Comparison of ENCODE assay signal across 24 cellular contexts in the genomic region with DNA sequence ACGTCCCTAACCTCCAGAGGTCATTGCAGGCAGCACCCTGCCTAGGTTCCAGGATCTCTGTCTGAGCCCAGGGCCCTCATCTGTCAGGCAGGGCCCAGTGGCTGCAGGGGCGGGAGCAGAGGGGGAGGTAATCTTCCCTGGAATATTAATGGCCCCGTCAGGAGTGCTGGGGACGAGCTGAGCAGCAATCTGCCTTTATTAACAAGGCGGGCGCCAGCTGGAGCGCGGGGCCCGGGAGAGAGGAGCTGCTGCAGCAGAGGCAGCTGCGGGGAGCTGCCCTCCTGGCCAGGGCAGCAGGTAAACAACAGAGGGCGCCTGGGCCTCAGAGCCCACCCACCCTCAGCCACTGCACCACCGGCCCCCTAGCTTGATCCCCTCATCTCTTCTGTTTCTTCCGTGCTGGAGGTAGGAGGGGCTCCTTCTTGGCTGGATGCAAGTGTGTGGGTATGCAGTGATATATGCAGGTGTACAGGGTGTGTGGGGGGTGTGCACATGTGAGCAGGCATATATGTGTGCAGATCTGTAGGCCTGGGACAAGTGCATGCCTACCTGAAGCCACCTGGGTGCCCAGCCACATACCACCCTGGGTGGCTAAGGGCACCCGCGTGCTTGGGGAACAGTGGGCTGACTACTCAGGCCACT.
DNase-seq lines count a peak whose midpoint lies in the region; ATAC-seq, FAIRE-seq and TF ChIP-seq lines count a peak whose summit lies in the region.
"Had no signal": no experiment of that assay in that cellular context is flagged by ENCODE, and none has a peak within 500 bp of the region (broad histone marks: within the 10 kb centered on the region; RNA-seq: fewer than 3 reads in every experiment).

No MANE protein-coding gene starts in this region.

- H2AK5ac ChIP-seq in H9 (ENCODE audit: insufficient read length, low read length) (no peak overlapping the region), H1 (ENCODE audit: low read depth, low read length) (no peak overlapping the region)

- H3K4me1 Mint-ChIP-seq in H9, result peaks cover 18 to 22% of the 10 kb centered on the region in 2 experiments
- H3K4me1 Mint-ChIP-seq in stimulated activated memory B cell treated with anti-CD40 and anti-IgM and Interleukin-4, amounts not matched to agents 10 μg/mL and 1 μg/mL and 100 μg/mL, for 72 hours, result peaks cover 12% of the 10 kb centered on the region

- no peak overlapping the region for H3K27ac ChIP-seq in H9 (ENCODE audit: insufficient read length, low read depth, low read length)
- H3K27ac ChIP-seq in H1 (ENCODE audit: low read depth, low read length), result no peak overlapping the region
- H3K27ac ChIP-seq: dorsolateral prefrontal cortex, gastroesophageal sphincter, neutrophil, right atrium auricular region had no signal

- H3K18ac ChIP-seq in H9 (ENCODE audit: insufficient read length, low read depth, low read length) (no peak overlapping the region), H1 (ENCODE audit: extremely low read depth, low read length) (no peak overlapping the region)

- H3K4ac ChIP-seq in H9 (ENCODE audit: low read depth, low read length), result no peak overlapping the region
- no peak overlapping the region for H3K4ac ChIP-seq in H1 (replicated peaks; ENCODE audit: insufficient read length, low read depth, low read length)

- no peak overlapping the region for H3K9ac ChIP-seq in H9 (ENCODE audit: extremely low read depth, insufficient read length, low read length)
- no peak overlapping the region for H3K9ac ChIP-seq in H1 (replicated peaks in 1 of 4; ENCODE audit: extremely low read depth in 1 of 4, low read depth in 3 of 4, low read length in 3 of 4)

- H2BK20ac ChIP-seq in H9 (ENCODE audit: low read depth, low read length, poor library complexity, severe bottlenecking) (no peak overlapping the region), H1 (ENCODE audit: low read length) (no peak overlapping the region)

- DNase-seq in BE2C (peak; percentile 52), H9 (peak; percentile 53), NCI-H524 (lab: John Stamatoyannopoulos, UW) (peak; percentile 82 to 94), H1 (ENCODE audit: low read depth in 1 of 2, low spot score in 2 of 2) (no peak), G401 (ENCODE audit: low spot score) (no peak), NCI-H2196 (lab: John Stamatoyannopoulos, UW; ENCODE audit: unreplicated experiment) (no peak), T1000 (lab: John Stamatoyannopoulos, UW) (no peak)
- DNase-seq: activated CD4-positive, alpha-beta T cell treated with anti-CD3 and anti-CD28 coated beads, Interleukin-2, amount 50 U/mL, for 1 hour; amygdala; CD4-positive, alpha-beta T cell; dorsolateral prefrontal cortex; erythroblast; Karpas-422; left cardiac atrium; NCI-H1436; stimulated activated naive CD8-positive, alpha-beta T cell treated with anti-CD3 and anti-CD28 coated beads, Interleukin-15, Interleukin-2, amounts not matched to agents 100 U/mL and 50 U/mL, for 24 hours had no signal

- CTCF ChIA-PET in H1 (lab: Charles Lee; ENCODE audit: partially characterized antibody), result interaction anchor here (0.9 to 3.1 kb wide), 14 partner anchors 8 to 183 kb away, joined by 3 to 11 read pairs (median 4); no protein-coding TSS in a partner anchor

- H3K9me3 Mint-ChIP-seq in H9, result no peaks in the 10 kb centered on the region
- H3K9me3 Mint-ChIP-seq in stimulated activated memory B cell treated with anti-CD40 and anti-IgM and Interleukin-4, amounts not matched to agents 10 μg/mL and 1 μg/mL and 100 μg/mL, for 72 hours, result no peaks in the 10 kb centered on the region
- H3K9me3 Mint-ChIP-seq: CD4-positive, alpha-beta T cell; mesothelial cell of epicardium had no signal

- no peaks in the 10 kb centered on the region for H3K4me1 ChIP-seq in BE2C
- H3K4me1 ChIP-seq in H9 (ENCODE audit: insufficient read depth, low read length), result no peaks in the 10 kb centered on the region; the same call in 1 of the 2 replicates
- peaks cover 0 to 10% (median 4%) of the 10 kb centered on the region in 4 experiments; a peak in 4 of 7 replicates for H3K4me1 ChIP-seq in H1 (replicated peaks in 1 of 4; ENCODE audit: control insufficient read depth in 3 of 4, insufficient read depth in 4 of 4, low read length in 3 of 4)
- H3K4me1 ChIP-seq: gastroesophageal sphincter, right atrium auricular region had no signal

- TF ChIP-seq RAD21 in H1 (IDR thresholded peaks at IDR 0.05 in 1 of 2, conservative IDR thresholded peaks at IDR 0.05 in 1 of 2; ENCODE audit: low read depth in 2 of 2, low read length in 2 of 2), result peak in 1 of 2 experiments; percentile 20; a peak in 1 of 4 replicates

- in situ Hi-C loops in G401 (cut with HindIII; ENCODE audit: low sequenced_read_pairs), result no loop called here

- H3K56ac ChIP-seq in H9 (ENCODE audit: insufficient read length, low read depth, low read length) (no peak overlapping the region), H1 (replicated peaks; ENCODE audit: insufficient read length, low read depth, low read length) (no peak overlapping the region)

- POLR2A ChIA-PET in H1 (lab: Charles Lee; ENCODE audit: partially characterized antibody), result no interaction called here

- H3K27ac Mint-ChIP-seq in H9, result peak overlapping the region in 1 of 3 experiments; percentile 32; a peak in 1 of 7 replicates
- H3K27ac Mint-ChIP-seq in stimulated activated memory B cell treated with anti-CD40 and anti-IgM and Interleukin-4, amounts not matched to agents 10 μg/mL and 1 μg/mL and 100 μg/mL, for 72 hours, result no peak overlapping the region
- H3K27ac Mint-ChIP-seq: CD4-positive, alpha-beta T cell; mesothelial cell of epicardium had no signal

- ATAC-seq in stimulated activated memory B cell treated with anti-CD40 and anti-IgM and Interleukin-4, amounts not matched to agents 10 μg/mL and 1 μg/mL and 100 μg/mL, for 72 hours, result no peak
- ATAC-seq: gastroesophageal sphincter; HCT116; left cardiac atrium; stimulated activated naive CD8-positive, alpha-beta T cell treated with anti-CD3 and anti-CD28 coated beads, Interleukin-15, Interleukin-2, amounts not matched to agents 100 U/mL and 50 U/mL, for 24 hours had no signal

- no peak overlapping the region for H2BK15ac ChIP-seq in H9 (ENCODE audit: low read depth, low read length)
- H2BK15ac ChIP-seq in H1 (ENCODE audit: low read length), result no peak overlapping the region

- no peak overlapping the region for H3K4me3 Mint-ChIP-seq in H9
- no peak overlapping the region for H3K4me3 Mint-ChIP-seq in stimulated activated memory B cell treated with anti-CD40 and anti-IgM and Interleukin-4, amounts not matched to agents 10 μg/mL and 1 μg/mL and 100 μg/mL, for 72 hours
- H3K4me3 Mint-ChIP-seq: CD4-positive, alpha-beta T cell; mesothelial cell of epicardium had no signal

- H3K27me3 ChIP-seq in BE2C (no peaks in the 10 kb centered on the region), H9 (ENCODE audit: insufficient read depth, low read length) (no peaks in the 10 kb centered on the region), H1 (replicated peaks in 1 of 4; ENCODE audit: control insufficient read depth in 3 of 4, extremely low read depth in 1 of 4, insufficient read depth in 3 of 4, low read length in 3 of 4) (no peaks in the 10 kb centered on the region; a peak in 1 of 7 replicates)
- H3K27me3 ChIP-seq: right atrium auricular region had no signal

- no peak overlapping the region for H3K4me2 ChIP-seq in H9 (ENCODE audit: insufficient read depth, insufficient read length, low read length)
- H3K4me2 ChIP-seq in H1 (ENCODE audit: insufficient read depth in 1 of 2, low read depth in 2 of 2, low read length in 2 of 2), result no peak overlapping the region

- peaks cover 34% of the 10 kb centered on the region for H3K27me3 Mint-ChIP-seq in H9 (ENCODE audit: low read depth)
- H3K27me3 Mint-ChIP-seq in stimulated activated memory B cell treated with anti-CD40 and anti-IgM and Interleukin-4, amounts not matched to agents 10 μg/mL and 1 μg/mL and 100 μg/mL, for 72 hours, result peaks cover 36% of the 10 kb centered on the region
- H3K27me3 Mint-ChIP-seq: CD4-positive, alpha-beta T cell had no signal

- no peak for TF ChIP-seq POLR2A in H1 (IDR thresholded peaks at IDR 0.05; ENCODE audit: control extremely low read depth in 1 of 2, low read depth in 2 of 2, low read length in 2 of 2)

- H4K5ac ChIP-seq in H9 (ENCODE audit: insufficient read length, low read depth, low read length), result no peak overlapping the region
- no peak overlapping the region for H4K5ac ChIP-seq in H1 (ENCODE audit: insufficient read length, low read depth, low read length)

- H4K8ac ChIP-seq in H9 (replicated peaks; ENCODE audit: insufficient read length, low read depth, low read length) (no peak overlapping the region), H1 (ENCODE audit: extremely low read depth, insufficient read depth, low read length) (no peak overlapping the region)

- H3T11ph ChIP-seq in H9 (ENCODE audit: low read length), result no peak overlapping the region

- H2BK120ac ChIP-seq in H9 (ENCODE audit: low read depth, low read length, poor library complexity, severe bottlenecking), result no peak overlapping the region
- no peak overlapping the region for H2BK120ac ChIP-seq in H1 (replicated peaks; ENCODE audit: low read depth, low read length)

- no CpG with 5 or more reads among the region's 15 CpGs for WGBS in H9 (ENCODE audit: extremely low coverage, insufficient read length, low lambda C conversion rate)
- WGBS in H1 (ENCODE audit: extremely low coverage in 1 of 2, insufficient coverage in 1 of 2, insufficient read length in 1 of 2, insufficient replicate concordance in 2 of 2, low coverage in 1 of 2, low lambda C conversion rate in 2 of 2, missing lambda C conversion rate in 1 of 2), 2 experiments, result 63% methylated on average over 15 of the region's 15 CpGs; no CpG with 5 or more reads in 1 of the 2 experiments

- no peak for FAIRE-seq in H1 (lab: Jason Lieb, UNC)
- FAIRE-seq: TTC549, urothelium cell line had no signal

- H3K79me2 ChIP-seq in H9 (ENCODE audit: insufficient read depth, low read length) (no peaks in the 10 kb centered on the region), H1 (ENCODE audit: control insufficient read depth in 1 of 2, insufficient read depth in 2 of 2, low read length in 2 of 2) (no peaks in the 10 kb centered on the region)

- H2BK5ac ChIP-seq in H9 (ENCODE audit: insufficient read length, low read length), result no peak overlapping the region
- 0 out of 2 replicates have a peak overlapping the region, but pooled peaks have one; percentile 45 for H2BK5ac ChIP-seq in H1 (ENCODE audit: low read depth, low read length)

- no peaks in the 10 kb centered on the region for H3K9me3 ChIP-seq in BE2C
- H3K9me3 ChIP-seq in H9 (ENCODE audit: control insufficient read depth, low read depth, low read length), result no peaks in the 10 kb centered on the region
- no peaks in the 10 kb centered on the region for H3K9me3 ChIP-seq in H1 (ENCODE audit: insufficient read depth in 2 of 2, low read depth in 1 of 2, low read length in 1 of 2)
- H3K9me3 ChIP-seq: gastroesophageal sphincter, neutrophil, right atrium auricular region had no signal

- no peaks in the 10 kb centered on the region for H3K36me3 Mint-ChIP-seq in H9 (ENCODE audit: insufficient read depth in 1 of 3, low read depth in 3 of 3)
- H3K36me3 Mint-ChIP-seq in stimulated activated memory B cell treated with anti-CD40 and anti-IgM and Interleukin-4, amounts not matched to agents 10 μg/mL and 1 μg/mL and 100 μg/mL, for 72 hours, result no peaks in the 10 kb centered on the region
- H3K36me3 Mint-ChIP-seq: mesothelial cell of epicardium had no signal

- no peak overlapping the region for H2AFZ ChIP-seq in H9 (ENCODE audit: low read length)
- H2AFZ ChIP-seq in H1 (ENCODE audit: low read length), result no peak overlapping the region

- H4K91ac ChIP-seq in H9 (ENCODE audit: insufficient read length, low read depth, low read length), result no peak overlapping the region
- no peak overlapping the region for H4K91ac ChIP-seq in H1 (replicated peaks; ENCODE audit: insufficient read length, low read length)

- H3K4me3 ChIP-seq in BE2C (ENCODE audit: low read depth, low read length) (no peak overlapping the region), H1 (ENCODE audit: extremely low read depth in 1 of 4, insufficient read depth in 2 of 4, low read depth in 3 of 4, low read length in 4 of 4) (no peak overlapping the region)
- H3K4me3 ChIP-seq: dorsolateral prefrontal cortex, gastroesophageal sphincter, right atrium auricular region had no signal

- H3K14ac ChIP-seq in H9 (ENCODE audit: insufficient read depth, low read length) (no peak overlapping the region; the same call in 1 of the 2 replicates), H1 (ENCODE audit: insufficient read length) (no peak overlapping the region)

- no peak for TF ChIP-seq EP300 in H1 (IDR thresholded peaks at IDR 0.05; ENCODE audit: borderline replicate concordance in 1 of 2, low read depth in 2 of 2, low read length in 2 of 2)

- H3K79me1 ChIP-seq in H9 (ENCODE audit: insufficient read depth, low read depth, low read length, poor library complexity, severe bottlenecking) (no peaks in the 10 kb centered on the region), H1 (ENCODE audit: low read depth, low read length) (no peaks in the 10 kb centered on the region)

- TF ChIP-seq CTCF in BE2C (IDR thresholded peaks at IDR 0.05; ENCODE audit: low read depth, low read length) (no peak), H9 (conservative IDR thresholded peaks at IDR 0.05) (peak; percentile 31; the same call in 1 of the 3 replicates), H1 (IDR thresholded peaks at IDR 0.05; ENCODE audit: control extremely low read depth in 1 of 3, insufficient read depth in 1 of 3, low read depth in 1 of 3, low read length in 3 of 3) (peak in 1 of 3 experiments; percentile 9; a peak in 1 of 4 replicates)

- H3K23me2 ChIP-seq in H9 (ENCODE audit: insufficient read length, low read depth, low read length, poor library complexity, severe bottlenecking) (no peaks in the 10 kb centered on the region), H1 (ENCODE audit: low read depth, low read length) (no peaks in the 10 kb centered on the region)

- no peaks in the 10 kb centered on the region for H3K36me3 ChIP-seq in BE2C
- H3K36me3 ChIP-seq in H1 (ENCODE audit: control insufficient read depth in 2 of 4, insufficient read depth in 4 of 4, low read length in 3 of 4), result no peaks in the 10 kb centered on the region
- H3K36me3 ChIP-seq: gastroesophageal sphincter, neutrophil, right atrium auricular region had no signal

- H2BK12ac ChIP-seq in H9 (ENCODE audit: insufficient read length, low read depth, low read length), result no peak overlapping the region
- no peak overlapping the region for H2BK12ac ChIP-seq in H1 (ENCODE audit: low read depth, low read length)

- H3K23ac ChIP-seq in H9 (ENCODE audit: insufficient read length, low read depth, low read length) (no peak overlapping the region), H1 (ENCODE audit: insufficient read length) (no peak overlapping the region)

- H4K20me1 ChIP-seq in H9 (ENCODE audit: control insufficient read depth, insufficient read depth, insufficient read length) (no peaks in the 10 kb centered on the region), H1 (replicated peaks in 1 of 2; ENCODE audit: control insufficient read depth in 1 of 2, insufficient read depth in 2 of 2, low read length in 2 of 2) (no peaks in the 10 kb centered on the region)

Comparison
In these comparisons a context has a peak if more than half of its experiments do, and no peak if none do; other contexts are left out.
1. DNase-seq: peak in BE2C (single experiment), H9 (single experiment) and NCI-H524 (2 of 2); none in H1 (0 of 2), G401 (single experiment), NCI-H2196 (single experiment) and T1000 (single experiment).